1 cellular context compared by ENCODE assay signal in the genomic region with DNA sequence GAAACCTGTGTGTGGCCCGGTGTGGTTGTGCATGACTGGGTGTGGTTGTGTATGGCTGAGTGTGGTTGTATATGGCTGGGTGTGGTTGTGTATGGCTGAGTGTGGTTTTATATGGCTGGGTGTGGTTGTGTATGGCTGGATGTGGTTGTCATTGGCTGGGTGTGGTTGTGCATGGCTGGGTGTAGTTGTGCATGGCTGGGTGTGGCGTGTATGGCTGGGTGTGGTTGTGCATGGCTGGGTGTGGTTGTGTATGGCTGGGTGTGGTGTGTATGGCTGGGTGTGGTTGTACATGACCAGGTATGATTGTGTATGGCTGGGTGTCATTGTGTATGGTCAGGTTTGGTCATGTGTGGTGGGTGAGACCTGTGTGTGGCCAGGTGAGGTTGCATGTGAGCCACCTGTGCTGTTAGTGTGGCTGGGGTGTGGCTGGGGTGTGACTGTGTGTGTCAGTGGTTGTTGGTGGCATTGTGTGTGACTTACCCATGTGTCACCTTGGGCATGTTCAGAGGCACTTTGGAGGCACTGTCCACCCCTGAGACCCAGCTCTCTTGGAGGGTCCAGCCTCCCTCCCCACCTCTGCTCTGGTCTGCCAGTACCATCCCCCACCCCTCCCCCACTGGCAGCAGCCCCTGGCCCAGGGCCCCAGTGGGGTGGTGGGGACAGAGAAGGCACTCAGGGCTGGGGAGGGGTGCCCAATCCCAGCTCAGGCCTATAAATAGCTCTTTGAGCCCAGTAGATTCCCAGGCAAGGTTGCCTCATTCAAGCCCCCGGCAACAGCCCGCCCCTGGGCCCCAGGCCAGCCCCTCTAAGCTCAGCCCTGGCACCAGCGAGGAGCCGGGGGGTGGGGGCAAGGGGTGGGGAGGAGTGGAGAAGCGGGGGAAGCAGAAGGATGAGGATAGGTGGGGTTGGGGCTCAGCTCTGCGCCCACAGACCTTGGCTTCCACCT.
TF ChIP-seq lines count a peak whose summit lies in the region.

No MANE protein-coding gene starts in this region.

TF ChIP-seq in H1, 55 proteins besides CTCF, POLR2A, EP300 and RAD21:
- TF ChIP-seq YY1 (IDR thresholded peaks at IDR 0.05; ENCODE audit: low read depth, low read length) (no peak), TAF7 (optimal IDR thresholded peaks at IDR 0.05; ENCODE audit: borderline replicate concordance, low read depth, low read length) (no peak), CHD1 (IDR thresholded peaks at IDR 0.05; ENCODE audit: low read depth, low read length) (no peak), KDM4A (IDR thresholded peaks at IDR 0.05; ENCODE audit: low read depth, low read length, severe bottlenecking) (no peak)
